In genomic region chr19:42426643-42427042, GRCh38 we compare ENCODE assay signal across 19 cellular contexts. TPM values are rescaled to one million over a fixed set of nuclear protein-coding genes. Genes with fewer than 3 reads are reported as not detected.
DNase-seq lines count a peak whose midpoint lies in the region; ATAC-seq, FAIRE-seq and TF ChIP-seq lines count a peak whose summit lies in the region.
"Had no signal": no experiment of that assay in that cellular context is flagged by ENCODE, and none has a peak within 500 bp of the region (broad histone marks: within the 10 kb centered on the region; RNA-seq: fewer than 3 reads in every experiment).

No MANE protein-coding gene starts in this region.

- POLR2A ChIA-PET in CD4-positive, alpha-beta T cell (lab: Charles Lee): interaction anchor here (0.6 kb wide), 1 partner anchor 9 kb away, joined by 3 read pairs; no protein-coding TSS in a partner anchor

- no peak overlapping the region for H3K27ac ChIP-seq in CD4-positive, alpha-beta T cell (ENCODE audit: low read depth, low read length)
- H3K27ac ChIP-seq: GM23248, Peyer's patch had no signal

- no peaks in the 10 kb centered on the region for H3K27me3 ChIP-seq in CD4-positive, alpha-beta T cell (ENCODE audit: control insufficient read depth, insufficient read depth, low read length)
- H3K27me3 ChIP-seq in H7 (ENCODE audit: control insufficient read depth, insufficient read depth, low read length): peaks cover 33% of the 10 kb centered on the region
- H3K27me3 ChIP-seq: Peyer's patch had no signal

- no peak for DNase-seq in CD4-positive, alpha-beta T cell
- DNase-seq in H7 (peak; percentile 19), NCI-H345 treated with DMSO at 0.1 percent for 48 hours (lab: John Stamatoyannopoulos, UW; ENCODE audit: unreplicated experiment) (peak; percentile 79), glutamatergic neuron (no peak), GM12892 (ENCODE audit: insufficient read length) (no peak), medulla oblongata (ENCODE audit: extremely low spot score) (no peak), T-helper 17 cell (no peak)
- DNase-seq: Caco-2, DMS79, GM23248, KBM-7, NCI-H1694, Peyer's patch, Right ventricle myocardium superior, SK-N-SH, T-helper 1 cell had no signal

- CTCF ChIA-PET in CD4-positive, alpha-beta T cell (lab: Charles Lee): interaction anchor here (1.1 kb wide), 1 partner anchor 14 kb away, joined by 3 read pairs; no protein-coding TSS in a partner anchor

- H3K36me3 ChIP-seq in H7 (replicated peaks; ENCODE audit: control insufficient read depth, insufficient read depth, low read length): no peaks in the 10 kb centered on the region
- H3K36me3 ChIP-seq: Peyer's patch had no signal

- intact Hi-C loops in CD4-positive, alpha-beta T cell (cut with DNase I, micrococcal nuclease): loop anchor here in 1 of 2 experiments (10.0 kb wide), 1 partner anchor 142 kb away; no protein-coding TSS in a partner anchor

- peaks cover 30% of the 10 kb centered on the region for H3K4me1 Mint-ChIP-seq in CD4-positive, alpha-beta T cell (ENCODE audit: low read depth)
- H3K4me1 Mint-ChIP-seq in glutamatergic neuron (ENCODE audit: low read depth, unreplicated experiment) (peaks cover 23% of the 10 kb centered on the region), T-helper 17 cell (peaks cover 26% of the 10 kb centered on the region)

- no peaks in the 10 kb centered on the region for H3K27me3 Mint-ChIP-seq in CD4-positive, alpha-beta T cell
- H3K27me3 Mint-ChIP-seq in glutamatergic neuron (ENCODE audit: unreplicated experiment) (peaks cover 10% of the 10 kb centered on the region), T-helper 17 cell (no peaks in the 10 kb centered on the region)

- no peak overlapping the region for H3K4me3 ChIP-seq in H7 (ENCODE audit: insufficient read depth, low read depth, low read length)
- H3K4me3 ChIP-seq: GM23248, Peyer's patch had no signal

- no peak for ATAC-seq in CD4-positive, alpha-beta T cell (ENCODE audit: poor library complexity)
- ATAC-seq in esophagus mucosa (no peak), T-helper 17 cell (no peak)

- FAIRE-seq in GM12892 (lab: Jason Lieb, UNC): no peak

- no peak for TF ChIP-seq CTCF in CD4-positive, alpha-beta T cell (IDR thresholded peaks at IDR 0.05)
- TF ChIP-seq CTCF in glutamatergic neuron (IDR thresholded peaks at IDR 0.05; ENCODE audit: partially characterized antibody, unreplicated experiment): no peak

- no peaks in the 10 kb centered on the region for H3K9me3 Mint-ChIP-seq in CD4-positive, alpha-beta T cell
- H3K9me3 Mint-ChIP-seq in glutamatergic neuron (ENCODE audit: unreplicated experiment): peaks cover 16% of the 10 kb centered on the region

- H3K36me3 Mint-ChIP-seq in CD4-positive, alpha-beta T cell (ENCODE audit: low read depth): peaks cover 10% of the 10 kb centered on the region
- H3K36me3 Mint-ChIP-seq in glutamatergic neuron (ENCODE audit: unreplicated experiment): no peaks in the 10 kb centered on the region
- no peaks in the 10 kb centered on the region for H3K36me3 Mint-ChIP-seq in T-helper 17 cell (ENCODE audit: low read depth)

- no peaks in the 10 kb centered on the region for H3K9me3 ChIP-seq in CD4-positive, alpha-beta T cell (ENCODE audit: control insufficient read depth, low read length)
- no peaks in the 10 kb centered on the region for H3K9me3 ChIP-seq in T-helper 17 cell (ENCODE audit: control insufficient read depth, low read length, poor library complexity, severe bottlenecking)
- H3K9me3 ChIP-seq: Caco-2, Peyer's patch, SK-N-SH had no signal

- peak overlapping the region; percentile 34 for H3K4me3 Mint-ChIP-seq in CD4-positive, alpha-beta T cell
- H3K4me3 Mint-ChIP-seq in glutamatergic neuron (ENCODE audit: unreplicated experiment) (peak overlapping the region; percentile 53), T-helper 17 cell (no peak overlapping the region)

- no peak overlapping the region for H3K27ac Mint-ChIP-seq in CD4-positive, alpha-beta T cell
- H3K27ac Mint-ChIP-seq in glutamatergic neuron (ENCODE audit: unreplicated experiment) (peak overlapping the region; percentile 75), T-helper 17 cell (no peak overlapping the region)

- no peak for TF ChIP-seq POLR2A in GM12892 (IDR thresholded peaks at IDR 0.05; ENCODE audit: low read depth, low read length)

RNA-seq across cellular contexts. Expression of gene LIPE, which starts 0.5 kb away (rescaled TPM):
- total RNA-seq in CD4-positive, alpha-beta T cell: 1 to 10 TPM; 7.6 to 8.2 TPM
- 7.5 and 8.2 TPM in 2 replicates for total RNA-seq in H7 (2014; rRNA removed; shearing (Covaris generic))
- 39.0 TPM for total RNA-seq in glutamatergic neuron (ENCODE audit: unreplicated experiment)
- 10.8 TPM for total RNA-seq in esophagus mucosa
- polyA plus RNA-seq in GM12892 (2012; ENCODE audit: missing spikeins): 2.6 TPM
- total RNA-seq in T-helper 17 cell: 10 to 100 TPM; 14.5 to 16.9 TPM
- polyA plus RNA-seq: CD14-positive monocyte had no signal

RNA-seq across cellular contexts. Expression of gene CXCL17, which starts 16.1 kb away (rescaled TPM):
- total RNA-seq in CD4-positive, alpha-beta T cell: not detected
- total RNA-seq in H7 (2014; rRNA removed; shearing (Covaris generic)): not detected in 2 replicates
- total RNA-seq in glutamatergic neuron (ENCODE audit: unreplicated experiment) (not detected), esophagus mucosa (38.6 TPM), T-helper 17 cell (not detected)
- 0.47 TPM for polyA plus RNA-seq in GM12892 (2012; ENCODE audit: missing spikeins)
- total RNA-seq: GM23248, NCI-H460, Peyer's patch, Right ventricle myocardium superior had no signal
- polyA plus RNA-seq: CD14-positive monocyte, GM23248, SK-N-SH had no signal

RNA-seq across cellular contexts. Expression of gene CNFN, which starts 36.5 kb away (rescaled TPM):
- not detected for total RNA-seq in CD4-positive, alpha-beta T cell
- total RNA-seq in H7 (2014; rRNA removed; shearing (Covaris generic)): 7.8 and 11.5 TPM in 2 replicates
- total RNA-seq in glutamatergic neuron (ENCODE audit: unreplicated experiment) (2.8 TPM), esophagus mucosa (1,078 TPM), T-helper 17 cell (not detected)
- not detected for polyA plus RNA-seq in GM12892 (2012; ENCODE audit: missing spikeins)
- total RNA-seq: GM23248 had no signal

Comparison
In these comparisons a context has a peak if more than half of its experiments do, and no peak if none do; other contexts are left out.
1. DNase-seq: peak in H7 (single experiment) and NCI-H345 treated with DMSO at 0.1 percent for 48 hours (single experiment); none in CD4-positive, alpha-beta T cell (0 of 10), glutamatergic neuron (single experiment), GM12892 (single experiment), medulla oblongata (single experiment) and T-helper 17 cell (0 of 3).
2. RNA of gene CXCL17, which starts 16.1 kb away (total RNA-seq): 38.6 TPM in esophagus mucosa (single experiment); not detected in CD4-positive, alpha-beta T cell, not detected in H7, not detected in glutamatergic neuron (single experiment) and not detected in T-helper 17 cell; every median in the first group is over 10 times any median in the second.
3. RNA of gene CNFN, which starts 36.5 kb away (total RNA-seq): 1,078 TPM in esophagus mucosa (single experiment); 7.8 to 11.5 TPM in H7, 2.8 TPM in glutamatergic neuron (single experiment), not detected in T-helper 17 cell and not detected in CD4-positive, alpha-beta T cell; every median in the first group is over 10 times any median in the second.